Comparison of ENCODE assay signal across 19 cellular contexts in the genomic region with DNA sequence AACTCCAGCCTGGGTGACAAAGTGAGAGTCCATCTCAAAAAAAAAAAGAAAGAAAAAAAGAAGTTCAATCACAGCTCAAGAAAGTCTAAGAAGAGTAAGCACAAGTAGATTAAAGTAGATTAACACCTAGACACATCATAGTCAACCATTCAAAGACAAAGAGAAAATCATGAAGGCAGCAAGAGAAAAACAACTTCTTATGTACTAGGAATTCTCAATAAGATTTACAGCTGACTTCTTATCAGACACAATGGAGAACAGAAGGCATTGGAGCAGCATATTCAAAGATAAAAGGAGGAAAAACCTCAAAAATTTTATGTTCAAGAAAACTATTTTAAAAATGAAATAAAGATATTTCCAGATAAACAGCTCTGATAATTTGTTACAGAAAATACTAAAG.
DNase-seq lines count a peak whose midpoint lies in the region; ATAC-seq, FAIRE-seq and TF ChIP-seq lines count a peak whose summit lies in the region.
"Had no signal": no experiment of that assay in that cellular context is flagged by ENCODE, and none has a peak within 500 bp of the region (broad histone marks: within the 10 kb centered on the region; RNA-seq: fewer than 3 reads in every experiment).

No MANE protein-coding gene starts in this region.

- H3K9me3 Mint-ChIP-seq in activated naive CD8-positive, alpha-beta T cell treated with anti-CD3 and anti-CD28 coated beads for 36 hours, result peaks cover 14% of the 10 kb centered on the region
- peaks cover 15 to 22% (median 18%) of the 10 kb centered on the region in 7 donors for H3K9me3 Mint-ChIP-seq in CD14-positive monocyte

- no peaks in the 10 kb centered on the region for H3K9me3 ChIP-seq in HEK293 (ENCODE audit: control insufficient read depth, insufficient read depth, low read depth, low read length)

- H3K4me1 ChIP-seq in HEK293 (ENCODE audit: control insufficient read depth, insufficient read depth, low read length), result no peaks in the 10 kb centered on the region
- H3K4me1 ChIP-seq: BLaER1 had no signal

- H3K4me3 Mint-ChIP-seq in activated naive CD8-positive, alpha-beta T cell treated with anti-CD3 and anti-CD28 coated beads for 36 hours, result no peak overlapping the region
- no peak overlapping the region for H3K4me3 Mint-ChIP-seq in CD14-positive monocyte

- no peak overlapping the region for H3K27ac Mint-ChIP-seq in activated naive CD8-positive, alpha-beta T cell treated with anti-CD3 and anti-CD28 coated beads for 36 hours
- no peak overlapping the region for H3K27ac Mint-ChIP-seq in CD14-positive monocyte
- H3K27ac Mint-ChIP-seq: CD4-positive, CD25-positive, alpha-beta regulatory T cell had no signal

- CTCF ChIA-PET in HEK293 (lab: Yijun Ruan, JAX), result no interaction called here

- H3K4me1 Mint-ChIP-seq in activated naive CD8-positive, alpha-beta T cell treated with anti-CD3 and anti-CD28 coated beads for 36 hours, result no peaks in the 10 kb centered on the region
- H3K4me1 Mint-ChIP-seq in CD14-positive monocyte, result no peaks in the 10 kb centered on the region
- H3K4me1 Mint-ChIP-seq: CD4-positive, CD25-positive, alpha-beta regulatory T cell had no signal

- peak; percentile 94 for FAIRE-seq in TTC549 (lab: Jason Lieb, UNC)

- H3K4me3 ChIP-seq in HEK293 (ENCODE audit: low read depth, low read length), result no peak overlapping the region
- H3K4me3 ChIP-seq: BLaER1 had no signal

- intact Hi-C loops in CD14-positive monocyte (cut with micrococcal nuclease), result no loop called here

- H3K36me3 Mint-ChIP-seq in activated naive CD8-positive, alpha-beta T cell treated with anti-CD3 and anti-CD28 coated beads for 36 hours, result no peaks in the 10 kb centered on the region
- no peaks in the 10 kb centered on the region for H3K36me3 Mint-ChIP-seq in CD14-positive monocyte
- H3K36me3 Mint-ChIP-seq: CD4-positive, CD25-positive, alpha-beta regulatory T cell had no signal

- no peak for TF ChIP-seq CTCF in HEK293 (tag by site-specific recombination; IDR thresholded peaks at IDR 0.05)
- TF ChIP-seq CTCF in CD14-positive monocyte (IDR thresholded peaks at IDR 0.05), result no peak

- peaks cover 11% of the 10 kb centered on the region for H3K27me3 Mint-ChIP-seq in activated naive CD8-positive, alpha-beta T cell treated with anti-CD3 and anti-CD28 coated beads for 36 hours
- H3K27me3 Mint-ChIP-seq in CD14-positive monocyte (ENCODE audit: low read depth in 3 of 3), result peaks cover 1 to 3% (median 2%) of the 10 kb centered on the region in 3 donors
- H3K27me3 Mint-ChIP-seq: CD4-positive, CD25-positive, alpha-beta regulatory T cell had no signal

- H3K36me3 ChIP-seq in HEK293 (ENCODE audit: control insufficient read depth in 2 of 2, insufficient read depth in 1 of 2, low read length in 2 of 2), result no peaks in the 10 kb centered on the region
- H3K36me3 ChIP-seq: BLaER1 had no signal

- POLR2A ChIA-PET in HEK293 (lab: Yijun Ruan, JAX), result no interaction called here

- ATAC-seq in GM19324 (IDR thresholded peaks at IDR 0.05; ENCODE audit: low FRiP score, unreplicated experiment), result no peak

- H3K27ac ChIP-seq in HEK293 (ENCODE audit: extremely low read depth, low read depth, low read length), result no peak overlapping the region
- H3K27ac ChIP-seq: 22Rv1, BLaER1 had no signal

- DNase-seq in DMS53 (lab: John Stamatoyannopoulos, UW) (peak; percentile 7), DMS53 treated with DMSO at 0.1 percent for 48 hours (lab: John Stamatoyannopoulos, UW; ENCODE audit: unreplicated experiment) (no peak), renal cortical epithelial cell (ENCODE audit: low read depth) (peak; percentile 9), CD14-positive monocyte (ENCODE audit: low spot score) (no peak)
- DNase-seq in activated naive CD8-positive, alpha-beta T cell treated with anti-CD3 and anti-CD28 coated beads for 36 hours, result no peak
- DNase-seq: AML-193; CD4-positive, CD25-positive, alpha-beta regulatory T cell; DMS 273 treated with DMSO at 0.1 percent for 48 hours; DMS79 treated with DMSO at 0.1 percent for 48 hours; EL; GF-D8; HCEC 1CT; IMR-90; KG1 had no signal

TF ChIP-seq in HEK293, 187 proteins besides CTCF, POLR2A, EP300 and RAD21 (continues in another document):
- TF ChIP-seq ZNF473 (tag by site-specific recombination; IDR thresholded peaks at IDR 0.05) (no peak), ZNF521 (tag by site-specific recombination; IDR thresholded peaks at IDR 0.05) (no peak), ZBTB21 (tag by site-specific recombination; IDR thresholded peaks at IDR 0.05) (no peak), MZF1 (tag by site-specific recombination; IDR thresholded peaks at IDR 0.05; ENCODE audit: borderline replicate concordance) (no peak), ZNF354C (tag by site-specific recombination; IDR thresholded peaks at IDR 0.05; ENCODE audit: borderline replicate concordance, low read depth) (no peak), ZNF600 (tag by site-specific recombination; IDR thresholded peaks at IDR 0.05) (no peak), ZNF555 (tag by site-specific recombination; conservative IDR thresholded peaks at IDR 0.05) (no peak), ZFP41 (tag by site-specific recombination; IDR thresholded peaks at IDR 0.05; ENCODE audit: borderline replicate concordance) (no peak), ZNF558 (tag by site-specific recombination; IDR thresholded peaks at IDR 0.05) (0 out of 2 replicates have a peak, but pooled peaks have one; percentile 29), ZNF610 (tag by site-specific recombination; IDR thresholded peaks at IDR 0.05; ENCODE audit: borderline replicate concordance) (no peak), MEIS1 (CRISPR knock-in tag; IDR thresholded peaks at IDR 0.05; ENCODE audit: borderline replicate concordance) (no peak), ZNF391 (tag by site-specific recombination; IDR thresholded peaks at IDR 0.05; ENCODE audit: borderline replicate concordance, low read depth) (no peak), ZNF791 (tag by site-specific recombination; IDR thresholded peaks at IDR 0.05) (no peak), ZNF843 (tag by site-specific recombination; IDR thresholded peaks at IDR 0.05) (no peak), ZNF561 (tag by site-specific recombination; IDR thresholded peaks at IDR 0.05; ENCODE audit: borderline replicate concordance) (no peak), ZNF138 (tag by site-specific recombination; IDR thresholded peaks at IDR 0.05; ENCODE audit: borderline replicate concordance) (no peak), ZNF624 (tag by site-specific recombination; IDR thresholded peaks at IDR 0.05) (no peak), YY2 (tag by site-specific recombination; IDR thresholded peaks at IDR 0.05) (no peak), ZNF394 (tag by site-specific recombination; IDR thresholded peaks at IDR 0.05; ENCODE audit: borderline replicate concordance) (no peak), ZNF623 (tag by site-specific recombination; IDR thresholded peaks at IDR 0.05) (0 out of 2 replicates have a peak, but pooled peaks have one; percentile 5), ZNF274 (IDR thresholded peaks at IDR 0.05; ENCODE audit: low read length) (no peak), ZNF274 (tag by site-specific recombination; IDR thresholded peaks at IDR 0.05; ENCODE audit: borderline replicate concordance) (0 out of 2 replicates have a peak, but pooled peaks have one; percentile 17), ZNF292 (tag by site-specific recombination; IDR thresholded peaks at IDR 0.05; ENCODE audit: borderline replicate concordance, low read depth) (no peak), ZNF530 (tag by site-specific recombination; IDR thresholded peaks at IDR 0.05; ENCODE audit: low read depth) (no peak)
- TF ChIP-seq, protein P1, sequence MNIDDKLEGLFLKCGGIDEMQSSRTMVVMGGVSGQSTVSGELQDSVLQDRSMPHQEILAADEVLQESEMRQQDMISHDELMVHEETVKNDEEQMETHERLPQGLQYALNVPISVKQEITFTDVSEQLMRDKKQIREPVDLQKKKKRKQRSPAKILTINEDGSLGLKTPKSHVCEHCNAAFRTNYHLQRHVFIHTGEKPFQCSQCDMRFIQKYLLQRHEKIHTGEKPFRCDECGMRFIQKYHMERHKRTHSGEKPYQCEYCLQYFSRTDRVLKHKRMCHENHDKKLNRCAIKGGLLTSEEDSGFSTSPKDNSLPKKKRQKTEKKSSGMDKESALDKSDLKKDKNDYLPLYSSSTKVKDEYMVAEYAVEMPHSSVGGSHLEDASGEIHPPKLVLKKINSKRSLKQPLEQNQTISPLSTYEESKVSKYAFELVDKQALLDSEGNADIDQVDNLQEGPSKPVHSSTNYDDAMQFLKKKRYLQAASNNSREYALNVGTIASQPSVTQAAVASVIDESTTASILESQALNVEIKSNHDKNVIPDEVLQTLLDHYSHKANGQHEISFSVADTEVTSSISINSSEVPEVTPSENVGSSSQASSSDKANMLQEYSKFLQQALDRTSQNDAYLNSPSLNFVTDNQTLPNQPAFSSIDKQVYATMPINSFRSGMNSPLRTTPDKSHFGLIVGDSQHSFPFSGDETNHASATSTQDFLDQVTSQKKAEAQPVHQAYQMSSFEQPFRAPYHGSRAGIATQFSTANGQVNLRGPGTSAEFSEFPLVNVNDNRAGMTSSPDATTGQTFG (tag by site-specific recombination; IDR thresholded peaks at IDR 0.05; ENCODE audit: borderline replicate concordance), result no peak
- TF ChIP-seq, protein P2, sequence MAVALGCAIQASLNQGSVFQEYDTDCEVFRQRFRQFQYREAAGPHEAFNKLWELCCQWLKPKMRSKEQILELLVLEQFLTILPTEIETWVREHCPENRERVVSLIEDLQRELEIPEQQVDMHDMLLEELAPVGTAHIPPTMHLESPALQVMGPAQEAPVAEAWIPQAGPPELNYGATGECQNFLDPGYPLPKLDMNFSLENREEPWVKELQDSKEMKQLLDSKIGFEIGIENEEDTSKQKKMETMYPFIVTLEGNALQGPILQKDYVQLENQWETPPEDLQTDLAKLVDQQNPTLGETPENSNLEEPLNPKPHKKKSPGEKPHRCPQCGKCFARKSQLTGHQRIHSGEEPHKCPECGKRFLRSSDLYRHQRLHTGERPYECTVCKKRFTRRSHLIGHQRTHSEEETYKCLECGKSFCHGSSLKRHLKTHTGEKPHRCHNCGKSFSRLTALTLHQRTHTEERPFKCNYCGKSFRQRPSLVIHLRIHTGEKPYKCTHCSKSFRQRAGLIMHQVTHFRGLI (tag by site-specific recombination; IDR thresholded peaks at IDR 0.05), result no peak
- TF ChIP-seq, protein P3, sequence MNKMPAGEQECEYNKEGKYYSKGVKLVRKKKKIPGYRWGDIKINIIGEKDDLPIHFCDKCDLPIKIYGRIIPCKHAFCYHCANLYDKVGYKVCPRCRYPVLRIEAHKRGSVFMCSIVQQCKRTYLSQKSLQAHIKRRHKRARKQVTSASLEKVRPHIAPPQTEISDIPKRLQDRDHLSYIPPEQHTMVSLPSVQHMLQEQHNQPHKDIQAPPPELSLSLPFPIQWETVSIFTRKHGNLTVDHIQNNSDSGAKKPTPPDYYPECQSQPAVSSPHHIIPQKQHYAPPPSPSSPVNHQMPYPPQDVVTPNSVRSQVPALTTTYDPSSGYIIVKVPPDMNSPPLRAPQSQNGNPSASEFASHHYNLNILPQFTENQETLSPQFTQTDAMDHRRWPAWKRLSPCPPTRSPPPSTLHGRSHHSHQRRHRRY (tag by site-specific recombination; IDR thresholded peaks at IDR 0.05), result no peak

Comparison
In these comparisons a context has a peak if more than half of its experiments do, and no peak if none do; other contexts are left out.
1. DNase-seq: peak in DMS53 (single experiment) and renal cortical epithelial cell (single experiment); none in DMS53 treated with DMSO at 0.1 percent for 48 hours (single experiment), activated naive CD8-positive, alpha-beta T cell treated with anti-CD3 and anti-CD28 coated beads for 36 hours (single experiment) and CD14-positive monocyte (single experiment).